Comparison of ENCODE assay signal across 9 cellular contexts in genomic region chr20:5657190-5657872, GRCh38. TPM values are rescaled to one million over a fixed set of nuclear protein-coding genes. Genes with fewer than 3 reads are reported as not detected.
A peak's percentile ranks its signal among the peaks of the same experiment; 100 is the strongest.
DNase-seq lines count a peak whose midpoint lies in the region; ATAC-seq and TF ChIP-seq lines count a peak whose summit lies in the region.
"Had no signal": no experiment of that assay in that cellular context is flagged by ENCODE, and none has a peak within 500 bp of the region (broad histone marks: within the 10 kb centered on the region; RNA-seq: fewer than 3 reads in every experiment).

No MANE protein-coding gene starts in this region.

- H3K36me3 Mint-ChIP-seq in naive B cell = no peaks in the 10 kb centered on the region

- TF ChIP-seq CTCF in epithelial cell of esophagus (IDR thresholded peaks at IDR 0.05; ENCODE audit: insufficient read depth, low read depth, low read length, missing control alignments) = no peak

- peaks cover 0 to 3% (median 0%) of the 10 kb centered on the region in 7 donors for H3K9me3 Mint-ChIP-seq in naive B cell

- peaks cover 42 to 87% (median 68%) of the 10 kb centered on the region in 3 donors for H3K4me1 Mint-ChIP-seq in naive B cell

- ATAC-seq in naive B cell (ENCODE audit: low read depth in 2 of 2) (no peak), GM19452 (IDR thresholded peaks at IDR 0.05; ENCODE audit: unreplicated experiment) (no peak), GM18520 (IDR thresholded peaks at IDR 0.05; ENCODE audit: unreplicated experiment) (no peak), HG03457 (IDR thresholded peaks at IDR 0.05; ENCODE audit: unreplicated experiment) (no peak)

- peak overlapping the region; percentile 24 to 99 (median 90) for H3K27ac Mint-ChIP-seq in naive B cell
- H3K27ac Mint-ChIP-seq: activated naive CD8-positive, alpha-beta T cell had no signal

- no peaks in the 10 kb centered on the region for H3K27me3 Mint-ChIP-seq in naive B cell
- H3K27me3 Mint-ChIP-seq: activated naive CD8-positive, alpha-beta T cell had no signal

- no peak overlapping the region for H3K4me3 ChIP-seq in epithelial cell of esophagus (ENCODE audit: low read length)

- DNase-seq in AML-193 (lab: John Stamatoyannopoulos, UW) = peak; percentile 77 to 80
- DNase-seq in NOMO-1 treated with DMSO at 0.1 percent for 48 hours (lab: John Stamatoyannopoulos, UW; ENCODE audit: unreplicated experiment) = peak; percentile 72
- DNase-seq in epithelial cell of esophagus (ENCODE audit: low read depth) = peak; percentile 95
- DNase-seq in naive B cell = no peak
- no peak for DNase-seq in central memory CD4-positive, alpha-beta T cell

- H3K4me3 Mint-ChIP-seq in naive B cell = peak overlapping the region; percentile 23 to 90 (median 53)
- H3K4me3 Mint-ChIP-seq: activated naive CD8-positive, alpha-beta T cell had no signal

RNA-seq across cellular contexts. Expression of gene GPCPD1, which starts 46.5 kb away (rescaled TPM):
- polyA plus RNA-seq in naive B cell (ENCODE audit: low read depth in 6 of 6) = 10 to 100 TPM; 39.5 to 60.5 (median 50.7) TPM

Comparison
In these comparisons a context has a peak if more than half of its experiments do, and no peak if none do; other contexts are left out.
1. DNase-seq: peak in AML-193 (2 of 2), NOMO-1 treated with DMSO at 0.1 percent for 48 hours (single experiment) and epithelial cell of esophagus (single experiment); none in naive B cell (single experiment) and central memory CD4-positive, alpha-beta T cell (single experiment).